16 cellular contexts compared by ENCODE assay signal in genomic region chr4:178556796-178557195, GRCh38.
"Had no signal": no experiment of that assay in that cellular context is flagged by ENCODE, and none has a peak within 500 bp of the region (broad histone marks: within the 10 kb centered on the region; RNA-seq: fewer than 3 reads in every experiment).

No MANE protein-coding gene starts in this region.

- H3K27me3 ChIP-seq: esophagus squamous epithelium, right atrium auricular region, tibial artery had no signal

- H3K9me3 ChIP-seq: esophagus squamous epithelium, right atrium auricular region, tibial artery had no signal

- H3K27me3 Mint-ChIP-seq: activated CD4-positive, alpha-beta memory T cell treated with anti-CD3 and anti-CD28 coated beads for 36 hours; activated naive CD8-positive, alpha-beta T cell treated with anti-CD3 and anti-CD28 coated beads for 36 hours; activated T-helper 17 cell treated with anti-CD3 and anti-CD28 coated beads, Interleukin-2, amount 50 U/mL, for 72 hours had no signal

- H3K4me1 ChIP-seq: esophagus squamous epithelium, right atrium auricular region, tibial artery had no signal

- DNase-seq: activated CD4-positive, alpha-beta memory T cell treated with anti-CD3 and anti-CD28 coated beads for 36 hours; activated naive CD4-positive, alpha-beta T cell; activated naive CD8-positive, alpha-beta T cell treated with anti-CD3 and anti-CD28 coated beads for 36 hours; activated T-cell treated with anti-CD3 and anti-CD28 coated beads, Interleukin-2, amount 50 U/mL, for 1 hour; amniotic stem cell; dermis blood vessel endothelial cell; effector memory CD4-positive, alpha-beta T cell; esophagus squamous epithelium; immature natural killer cell; left ventricle myocardium superior; occipital lobe; stimulated activated naive CD8-positive, alpha-beta T cell treated with anti-CD3 and anti-CD28 coated beads, Interleukin-15, Interleukin-2, amounts not matched to agents 100 U/mL and 50 U/mL, for 24 hours; substantia nigra; tibial artery had no signal

- ATAC-seq: activated T-helper 17 cell treated with anti-CD3 and anti-CD28 coated beads, Interleukin-2, amount 50 U/mL, for 72 hours; left ventricle myocardium superior; stimulated activated naive CD8-positive, alpha-beta T cell treated with anti-CD3 and anti-CD28 coated beads, Interleukin-15, Interleukin-2, amounts not matched to agents 100 U/mL and 50 U/mL, for 24 hours had no signal

- H3K4me1 Mint-ChIP-seq: activated naive CD8-positive, alpha-beta T cell treated with anti-CD3 and anti-CD28 coated beads for 36 hours; activated T-helper 17 cell treated with anti-CD3 and anti-CD28 coated beads, Interleukin-2, amount 50 U/mL, for 72 hours; immature natural killer cell had no signal

- H3K36me3 ChIP-seq: esophagus squamous epithelium, right atrium auricular region, tibial artery had no signal

- H3K9me3 Mint-ChIP-seq: activated naive CD8-positive, alpha-beta T cell treated with anti-CD3 and anti-CD28 coated beads for 36 hours had no signal

- H3K27ac Mint-ChIP-seq: activated CD4-positive, alpha-beta memory T cell treated with anti-CD3 and anti-CD28 coated beads for 36 hours; activated naive CD8-positive, alpha-beta T cell treated with anti-CD3 and anti-CD28 coated beads for 36 hours; activated T-helper 17 cell treated with anti-CD3 and anti-CD28 coated beads, Interleukin-2, amount 50 U/mL, for 72 hours; immature natural killer cell had no signal

- H3K27ac ChIP-seq: esophagus squamous epithelium, right atrium auricular region, tibial artery had no signal

- H3K4me3 Mint-ChIP-seq: activated CD4-positive, alpha-beta memory T cell treated with anti-CD3 and anti-CD28 coated beads for 36 hours; activated naive CD8-positive, alpha-beta T cell treated with anti-CD3 and anti-CD28 coated beads for 36 hours; activated T-helper 17 cell treated with anti-CD3 and anti-CD28 coated beads, Interleukin-2, amount 50 U/mL, for 72 hours; immature natural killer cell had no signal

- H3K36me3 Mint-ChIP-seq: activated CD4-positive, alpha-beta memory T cell treated with anti-CD3 and anti-CD28 coated beads for 36 hours; activated naive CD8-positive, alpha-beta T cell treated with anti-CD3 and anti-CD28 coated beads for 36 hours; immature natural killer cell had no signal

- H3K4me3 ChIP-seq: esophagus squamous epithelium, right atrium auricular region, tibial artery had no signal
